In the genomic region with DNA sequence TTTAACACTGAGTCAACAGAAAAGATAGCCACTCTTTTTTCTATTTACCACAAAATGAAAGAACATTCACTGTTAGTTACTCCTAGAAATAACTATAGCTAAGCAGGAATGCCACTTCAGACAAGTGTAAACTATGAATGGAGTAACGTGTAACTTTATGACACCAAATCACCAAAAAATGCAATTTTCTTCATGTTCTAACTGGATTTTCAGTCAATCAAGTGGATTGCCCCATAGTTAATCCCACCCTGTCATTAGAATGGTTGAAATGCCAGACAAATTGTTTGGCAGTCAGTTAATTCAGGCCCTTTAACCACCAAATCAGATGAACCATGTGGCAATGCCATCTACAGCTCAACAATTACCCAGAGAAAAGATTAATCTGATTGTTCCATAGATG, we compare ENCODE assay signal across 19 cellular contexts. TPM values are rescaled to one million over a fixed set of nuclear protein-coding genes. Genes with fewer than 3 reads are reported as not detected.
DNase-seq lines count a peak whose midpoint lies in the region; ATAC-seq and TF ChIP-seq lines count a peak whose summit lies in the region.
"Had no signal": no experiment of that assay in that cellular context is flagged by ENCODE, and none has a peak within 500 bp of the region (broad histone marks: within the 10 kb centered on the region; RNA-seq: fewer than 3 reads in every experiment).

No MANE protein-coding gene starts in this region.

- no peak for ATAC-seq in right cardiac atrium
- ATAC-seq in left ventricle myocardium superior: no peak
- peak; percentile 24 for ATAC-seq in left lung
- no peak for ATAC-seq in GM18870 (IDR thresholded peaks at IDR 0.05; ENCODE audit: unreplicated experiment)
- ATAC-seq: CD8-positive, alpha-beta T cell; GM12878 had no signal

- CTCF ChIA-PET in mammary epithelial cell (lab: Charles Lee; ENCODE audit: low non-redundant PET): no interaction called here

- BruUV-seq in mammary epithelial cell (replicated peaks; lab: Mats Ljungman, UMichigan): no TSS peak

- no peaks in the 10 kb centered on the region for H3K79me2 ChIP-seq in mammary epithelial cell (ENCODE audit: insufficient read depth, low read length)

- H3K4me3 ChIP-seq in right cardiac atrium (ENCODE audit: low read length) (peak overlapping the region; percentile 35), left lung (no peak overlapping the region), mammary epithelial cell (replicated peaks in 1 of 3; ENCODE audit: insufficient read depth in 1 of 3, low read depth in 2 of 3, low read length in 3 of 3) (no peak overlapping the region)
- H3K4me3 ChIP-seq: GM12878, GM23248 had no signal

- dilution Hi-C loops in mammary epithelial cell (cut with HindIII; ENCODE audit: low sequenced_read_pairs): no loop called here

- DNase-seq in right cardiac atrium (no peak), left ventricle myocardium superior (no peak), astrocyte of the hippocampus (ENCODE audit: low read depth, low spot score) (peak; percentile 11), left lung (no peak), mammary epithelial cell (no peak), SW 1271 (lab: John Stamatoyannopoulos, UW) (no peak), GF-D8 (lab: John Stamatoyannopoulos, UW) (no peak)
- DNase-seq: CD8-positive, alpha-beta T cell; GM23248; NCI-H1105 treated with DMSO at 0.1 percent for 48 hours; NCI-H2029; NCI-H2171 treated with DMSO at 0.1 percent for 48 hours; NCI-H446 treated with DMSO at 0.1 percent for 48 hours; RPMI8226; SIG-M5 had no signal

- TF ChIP-seq CTCF in left lung (IDR thresholded peaks at IDR 0.05): no peak
- no peak for TF ChIP-seq CTCF in mammary epithelial cell (conservative IDR thresholded peaks at IDR 0.05 in 1 of 2, IDR thresholded peaks at IDR 0.05 in 1 of 2; ENCODE audit: extremely low read depth in 1 of 2, insufficient read depth in 1 of 2, low read depth in 1 of 2, low read length in 2 of 2)

- 71% methylated on average over 1 of the region's 1 CpG for WGBS in right cardiac atrium
- WGBS in mammary epithelial cell (ENCODE audit: low coverage, missing lambda C conversion rate): 75% methylated on average over 1 of the region's 1 CpG

- H3K27ac ChIP-seq in right cardiac atrium (ENCODE audit: low read length) (no peak overlapping the region), left lung (no peak overlapping the region), mammary epithelial cell (ENCODE audit: insufficient read depth, low read depth, low read length) (no peak overlapping the region)
- H3K27ac ChIP-seq: 22Rv1, GM23248 had no signal

- no peak overlapping the region for H3K9ac ChIP-seq in mammary epithelial cell (ENCODE audit: insufficient read depth, low read length)
- H3K9ac ChIP-seq: GM23248 had no signal

- H3K27me3 ChIP-seq in right cardiac atrium (ENCODE audit: control insufficient read depth, insufficient read depth) (no peaks in the 10 kb centered on the region), left lung (peaks cover 0 to 1% of the 10 kb centered on the region in 2 donors), mammary epithelial cell (ENCODE audit: insufficient read depth, low read length) (no peaks in the 10 kb centered on the region)

- in situ Hi-C loops in mammary epithelial cell (cut with MboI; ENCODE audit: low sequenced_read_pairs in 2 of 2): loop anchor here in 1 of 2 donors (25.0 kb wide), 1 partner anchor 1825 kb away; no protein-coding TSS in a partner anchor

- no peak overlapping the region for H2AFZ ChIP-seq in mammary epithelial cell (ENCODE audit: low read depth, low read length)
- H2AFZ ChIP-seq: GM23248 had no signal

- H3K4me1 ChIP-seq in right cardiac atrium (ENCODE audit: control insufficient read depth, insufficient read depth, low read length) (peaks cover 3% of the 10 kb centered on the region), left lung (peaks cover 0 to 3% of the 10 kb centered on the region in 2 donors), mammary epithelial cell (ENCODE audit: insufficient read depth, low read length) (no peaks in the 10 kb centered on the region)

- H3K4me2 ChIP-seq in mammary epithelial cell (ENCODE audit: insufficient read depth, low read depth, low read length): no peak overlapping the region

- H4K20me1 ChIP-seq in mammary epithelial cell (ENCODE audit: insufficient read depth, low read length): no peaks in the 10 kb centered on the region

- H3K9me3 ChIP-seq in right cardiac atrium (ENCODE audit: control insufficient read depth, low read length) (no peaks in the 10 kb centered on the region), left lung (no peaks in the 10 kb centered on the region), mammary epithelial cell (replicated peaks; ENCODE audit: insufficient read depth, low read length) (no peaks in the 10 kb centered on the region)

- H3K36me3 ChIP-seq in left lung: peaks cover 0 to 9% of the 10 kb centered on the region in 2 donors
- H3K36me3 ChIP-seq in mammary epithelial cell (ENCODE audit: insufficient read depth, low read length): no peaks in the 10 kb centered on the region

- intact Hi-C loops in right cardiac atrium (cut with DNase I): loop anchor here in 2 of 4 donors (10.0 kb wide), 2 partner anchors 47 to 107 kb away; no protein-coding TSS in a partner anchor
- intact Hi-C loops in left ventricle myocardium superior (cut with micrococcal nuclease): no loop called here
- intact Hi-C loops in left lung (cut with DNase I): no loop called here
- intact Hi-C loops in mammary epithelial cell (cut with micrococcal nuclease): no loop called here

RNA-seq across cellular contexts. Expression of a gene that starts 9.9 kb away (rescaled TPM):
- total RNA-seq in right cardiac atrium: 100 to 1,000 TPM in 3 of 4 donors, 10 to 100 TPM in 1; 76.9 to 110 (median 104) TPM
- 25.9 TPM for polyA plus RNA-seq in right cardiac atrium
- total RNA-seq in left ventricle myocardium superior: 16.3 TPM
- total RNA-seq in left lung: 10 to 100 TPM; 17.7 to 41.0 TPM
- 10 to 100 TPM in 1 of 2 donors, 1 to 10 TPM in 1; 3.9 to 55.5 TPM for total RNA-seq in mammary epithelial cell
- 2.0 TPM for polyA plus RNA-seq in mammary epithelial cell
- polyA minus RNA-seq in mammary epithelial cell: 11.3 TPM
- total RNA-seq: G401 had no signal
